ENCODE assay signal across 9 cellular contexts in genomic region chr16:15041260-15042011, GRCh38. TPM values are rescaled to one million over a fixed set of nuclear protein-coding genes. Genes with fewer than 3 reads are reported as not detected.
DNase-seq lines count a peak whose midpoint lies in the region; ATAC-seq and TF ChIP-seq lines count a peak whose summit lies in the region.
"Had no signal": no experiment of that assay in that cellular context is flagged by ENCODE, and none has a peak within 500 bp of the region (broad histone marks: within the 10 kb centered on the region; RNA-seq: fewer than 3 reads in every experiment).

No MANE protein-coding gene starts in this region.

- peaks cover 62% of the 10 kb centered on the region for H3K36me3 ChIP-seq in brain microvascular endothelial cell (replicated peaks)

- no peak overlapping the region for H2AFZ ChIP-seq in H9 (ENCODE audit: low read length)

- H3K79me1 ChIP-seq in H9 (ENCODE audit: insufficient read depth, low read depth, low read length, poor library complexity, severe bottlenecking) = no peaks in the 10 kb centered on the region

- no peaks in the 10 kb centered on the region for H3K79me2 ChIP-seq in H9 (ENCODE audit: insufficient read depth, low read length)

- no peak overlapping the region for H3K18ac ChIP-seq in H9 (ENCODE audit: insufficient read length, low read depth, low read length)

- no peak overlapping the region for H2BK120ac ChIP-seq in H9 (ENCODE audit: low read depth, low read length, poor library complexity, severe bottlenecking)

- peak; percentile 52 for DNase-seq in H9
- DNase-seq in brain microvascular endothelial cell = peak; percentile 26
- DNase-seq in immature natural killer cell = no peak
- DNase-seq in SW480 (ENCODE audit: low spot score) = no peak
- DNase-seq in NCI-H1048 (lab: John Stamatoyannopoulos, UW) = no peak
- no peak for DNase-seq in NOMO-1 (lab: John Stamatoyannopoulos, UW; ENCODE audit: unreplicated experiment in 2 of 2)
- DNase-seq: NCI-H187 treated with DMSO at 0.1 percent for 48 hours had no signal

- H2BK12ac ChIP-seq in H9 (ENCODE audit: insufficient read length, low read depth, low read length) = no peak overlapping the region

- no peak overlapping the region for H3K4me2 ChIP-seq in H9 (ENCODE audit: insufficient read depth, insufficient read length, low read length)

- H3K36me3 Mint-ChIP-seq in H9 (ENCODE audit: insufficient read depth in 1 of 3, low read depth in 3 of 3) (peaks cover 9 to 68% (median 50%) of the 10 kb centered on the region in 3 experiments; a peak in 6 of 7 replicates), immature natural killer cell (peaks cover 11 to 44% (median 15%) of the 10 kb centered on the region in 3 donors)
- H3K36me3 Mint-ChIP-seq in stimulated activated memory B cell treated with anti-CD40 and anti-IgM and Interleukin-4, amounts not matched to agents 10 μg/mL and 1 μg/mL and 100 μg/mL, for 72 hours = peaks cover 33% of the 10 kb centered on the region

- H3K27ac Mint-ChIP-seq in H9 (peak overlapping the region in 1 of 3 experiments; percentile 15; a peak in 1 of 7 replicates), immature natural killer cell (peak overlapping the region in 4 of 6 donors; percentile 7 to 40 (median 32))
- peak overlapping the region; percentile 32 for H3K27ac Mint-ChIP-seq in stimulated activated memory B cell treated with anti-CD40 and anti-IgM and Interleukin-4, amounts not matched to agents 10 μg/mL and 1 μg/mL and 100 μg/mL, for 72 hours

- no peak overlapping the region for H2BK15ac ChIP-seq in H9 (ENCODE audit: low read depth, low read length)

- H4K8ac ChIP-seq in H9 (replicated peaks; ENCODE audit: insufficient read length, low read depth, low read length) = no peak overlapping the region

- no peaks in the 10 kb centered on the region for H3K4me1 ChIP-seq in H9 (ENCODE audit: insufficient read depth, low read length)

- H3K14ac ChIP-seq in H9 (ENCODE audit: insufficient read depth, low read length) = no peak overlapping the region; the same call in 1 of the 2 replicates

- H3K23me2 ChIP-seq in H9 (ENCODE audit: insufficient read length, low read depth, low read length, poor library complexity, severe bottlenecking) = no peaks in the 10 kb centered on the region

- no peaks in the 10 kb centered on the region for H3K9me3 Mint-ChIP-seq in H9
- H3K9me3 Mint-ChIP-seq in immature natural killer cell = no peaks in the 10 kb centered on the region
- no peaks in the 10 kb centered on the region for H3K9me3 Mint-ChIP-seq in stimulated activated memory B cell treated with anti-CD40 and anti-IgM and Interleukin-4, amounts not matched to agents 10 μg/mL and 1 μg/mL and 100 μg/mL, for 72 hours

- H3K4me1 Mint-ChIP-seq in H9 (no peaks in the 10 kb centered on the region), immature natural killer cell (peaks cover 4 to 7% of the 10 kb centered on the region in 2 donors)
- H3K4me1 Mint-ChIP-seq in stimulated activated memory B cell treated with anti-CD40 and anti-IgM and Interleukin-4, amounts not matched to agents 10 μg/mL and 1 μg/mL and 100 μg/mL, for 72 hours = no peaks in the 10 kb centered on the region

- H3K27ac ChIP-seq in H9 (ENCODE audit: insufficient read length, low read depth, low read length) (no peak overlapping the region), brain microvascular endothelial cell (no peak overlapping the region)

- no peak overlapping the region for H4K5ac ChIP-seq in H9 (ENCODE audit: insufficient read length, low read depth, low read length)

- no peak overlapping the region for H2AK5ac ChIP-seq in H9 (ENCODE audit: insufficient read length, low read length)

- H2BK5ac ChIP-seq in H9 (ENCODE audit: insufficient read length, low read length) = no peak overlapping the region

- no peaks in the 10 kb centered on the region for H3K27me3 Mint-ChIP-seq in H9 (ENCODE audit: low read depth)
- H3K27me3 Mint-ChIP-seq in immature natural killer cell (ENCODE audit: low read depth in 3 of 3) = peaks cover 0 to 2% (median 0%) of the 10 kb centered on the region in 3 donors
- no peaks in the 10 kb centered on the region for H3K27me3 Mint-ChIP-seq in stimulated activated memory B cell treated with anti-CD40 and anti-IgM and Interleukin-4, amounts not matched to agents 10 μg/mL and 1 μg/mL and 100 μg/mL, for 72 hours

- ATAC-seq in stimulated activated memory B cell treated with anti-CD40 and anti-IgM and Interleukin-4, amounts not matched to agents 10 μg/mL and 1 μg/mL and 100 μg/mL, for 72 hours = no peak
- ATAC-seq in HG02885 (IDR thresholded peaks at IDR 0.05; ENCODE audit: poor library complexity, unreplicated experiment) = no peak

- no peak overlapping the region for H3K4me3 ChIP-seq in brain microvascular endothelial cell (ENCODE audit: low read depth, low read length)

- no peak overlapping the region for H3K56ac ChIP-seq in H9 (ENCODE audit: insufficient read length, low read depth, low read length)

- H3K23ac ChIP-seq in H9 (ENCODE audit: insufficient read length, low read depth, low read length) = no peak overlapping the region

- H2BK20ac ChIP-seq in H9 (ENCODE audit: low read depth, low read length, poor library complexity, severe bottlenecking) = no peak overlapping the region

- H3K27me3 ChIP-seq in H9 (ENCODE audit: insufficient read depth, low read length) (no peaks in the 10 kb centered on the region), brain microvascular endothelial cell (replicated peaks) (no peaks in the 10 kb centered on the region)

- no peak overlapping the region for H3K4ac ChIP-seq in H9 (ENCODE audit: low read depth, low read length)

- no peaks in the 10 kb centered on the region for H4K20me1 ChIP-seq in H9 (ENCODE audit: control insufficient read depth, insufficient read depth, insufficient read length)

- in situ Hi-C loops in brain microvascular endothelial cell (cut with HindIII; ENCODE audit: low pct_ligation_motif_present, low sequenced_read_pairs) = no loop called here

- no peak; the same call in 2 of the 3 replicates for TF ChIP-seq CTCF in H9 (conservative IDR thresholded peaks at IDR 0.05)
- TF ChIP-seq CTCF in brain microvascular endothelial cell (IDR thresholded peaks at IDR 0.05; ENCODE audit: low read depth, low read length, missing control alignments) = no peak

- H3T11ph ChIP-seq in H9 (ENCODE audit: low read length) = no peak overlapping the region

- no peak overlapping the region for H4K91ac ChIP-seq in H9 (ENCODE audit: insufficient read length, low read depth, low read length)

- H3K4me3 Mint-ChIP-seq in H9 = no peak overlapping the region
- H3K4me3 Mint-ChIP-seq in immature natural killer cell = no peak overlapping the region
- H3K4me3 Mint-ChIP-seq in stimulated activated memory B cell treated with anti-CD40 and anti-IgM and Interleukin-4, amounts not matched to agents 10 μg/mL and 1 μg/mL and 100 μg/mL, for 72 hours = no peak overlapping the region

- no peak overlapping the region for H3K9ac ChIP-seq in H9 (ENCODE audit: extremely low read depth, insufficient read length, low read length)

- H3K9me3 ChIP-seq in H9 (ENCODE audit: control insufficient read depth, low read depth, low read length) = no peaks in the 10 kb centered on the region

- WGBS in H9 (ENCODE audit: extremely low coverage, insufficient read length, low lambda C conversion rate) = no CpG with 5 or more reads among the region's 16 CpGs

RNA-seq across cellular contexts. Expression of gene NTAN1, which starts 14.4 kb away (rescaled TPM):
- total RNA-seq in H9 (2021) = 38.8 and 39.1 TPM in 2 replicates
- polyA plus RNA-seq in immature natural killer cell = 10 to 100 TPM; 45.6 to 83.6 (median 69.5) TPM

RNA-seq across cellular contexts. Expression of gene RRN3, which starts 52.6 kb away (rescaled TPM):
- total RNA-seq in H9 (2021) = 40.9 and 44.3 TPM in 2 replicates
- 10 to 100 TPM; 15.2 to 30.6 (median 17.4) TPM for polyA plus RNA-seq in immature natural killer cell

Comparison
In these comparisons a context has a peak if more than half of its experiments do, and no peak if none do; other contexts are left out.
1. DNase-seq: peak in H9 (single experiment) and brain microvascular endothelial cell (single experiment); none in immature natural killer cell (0 of 3), SW480 (single experiment), NCI-H1048 (single experiment) and NOMO-1 (0 of 2).